Comparison of ENCODE assay signal across 8 cellular contexts in genomic region chr17:75087558-75088453, GRCh38. TPM values are rescaled to one million over a fixed set of nuclear protein-coding genes. Genes with fewer than 3 reads are reported as not detected.
A peak's percentile ranks its signal among the peaks of the same experiment; 100 is the strongest.
DNase-seq lines count a peak whose midpoint lies in the region; ATAC-seq and TF ChIP-seq lines count a peak whose summit lies in the region.

Gene SLC16A5, plus strand, starts transcription at chr17:75087954. Its CDS starts 5,683 bp downstream, at chr17:75093637.

- H3K9ac ChIP-seq in neural progenitor cell: peak within 1 kb of the TSS; percentile 11

- peak within 1 kb of the TSS; percentile 73 for H3K4me2 ChIP-seq in neural progenitor cell

- peak within 1 kb of the TSS; percentile 77 for H3K4me3 Mint-ChIP-seq in activated naive CD4-positive, alpha-beta T cell treated with anti-CD3 and anti-CD28 coated beads, Interleukin-2, amount 10 ng/mL, durations not matched to agents 7 days and 5 days
- peak within 1 kb of the TSS; percentile 63 for H3K4me3 Mint-ChIP-seq in neural progenitor cell

- H3K36me3 ChIP-seq in BJ (ENCODE audit: control insufficient read depth, insufficient read depth, low read length) (no peaks in the 10 kb centered on the region), neural progenitor cell (no peaks in the 10 kb centered on the region)

- peaks cover under 1% of the 10 kb centered on the region for H3K27me3 Mint-ChIP-seq in activated naive CD4-positive, alpha-beta T cell treated with anti-CD3 and anti-CD28 coated beads, Interleukin-2, amount 10 ng/mL, durations not matched to agents 7 days and 5 days
- peaks cover 10% of the 10 kb centered on the region for H3K27me3 Mint-ChIP-seq in neural progenitor cell (ENCODE audit: insufficient read depth, low read depth)

- DNase-seq in BJ (ENCODE audit: low read depth): peak; percentile 72
- DNase-seq in NOMO-1 treated with DMSO at 0.1 percent for 48 hours (lab: John Stamatoyannopoulos, UW; ENCODE audit: unreplicated experiment): peak; percentile 78
- peak; percentile 76 for DNase-seq in activated naive CD4-positive, alpha-beta T cell treated with anti-CD3 and anti-CD28 coated beads, Interleukin-2, amount 10 ng/mL, durations not matched to agents 7 days and 5 days
- peak; percentile 94 for DNase-seq in foreskin melanocyte
- DNase-seq in neural progenitor cell (ENCODE audit: low spot score): peak; percentile 92
- no peak for DNase-seq in DMS79 (lab: John Stamatoyannopoulos, UW)
- no peak for DNase-seq in NCI-H446 (lab: John Stamatoyannopoulos, UW)

- H3K79me2 ChIP-seq in neural progenitor cell (ENCODE audit: low read depth): no peaks in the 10 kb centered on the region

- no peaks in the 10 kb centered on the region for H3K9me3 Mint-ChIP-seq in activated naive CD4-positive, alpha-beta T cell treated with anti-CD3 and anti-CD28 coated beads, Interleukin-2, amount 10 ng/mL, durations not matched to agents 7 days and 5 days
- H3K9me3 Mint-ChIP-seq in neural progenitor cell: no peaks in the 10 kb centered on the region

- H3K4me1 ChIP-seq in neural progenitor cell: peaks cover 20% of the 10 kb centered on the region

- H3K27ac Mint-ChIP-seq in activated naive CD4-positive, alpha-beta T cell treated with anti-CD3 and anti-CD28 coated beads, Interleukin-2, amount 10 ng/mL, durations not matched to agents 7 days and 5 days: peak within 1 kb of the TSS; percentile 81
- no peak within 1 kb of the TSS for H3K27ac Mint-ChIP-seq in neural progenitor cell

- H3K4me3 ChIP-seq in BJ (ENCODE audit: low read depth, low read length) (peak within 1 kb of the TSS; percentile 69), neural progenitor cell (peak within 1 kb of the TSS; percentile 62)

- H4K20me1 ChIP-seq in neural progenitor cell (ENCODE audit: low read depth): no peaks in the 10 kb centered on the region

- POLR2A ChIA-PET in BJ (lab: Charles Lee): interaction anchor here (0.5 to 1.3 kb wide), 5 partner anchors 9 to 114 kb away, joined by 3 to 8 read pairs (median 5); no protein-coding TSS in a partner anchor

- H3K9me3 ChIP-seq in neural progenitor cell (ENCODE audit: low read depth): no peaks in the 10 kb centered on the region

- H3K36me3 Mint-ChIP-seq in activated naive CD4-positive, alpha-beta T cell treated with anti-CD3 and anti-CD28 coated beads, Interleukin-2, amount 10 ng/mL, durations not matched to agents 7 days and 5 days: no peaks in the 10 kb centered on the region
- no peaks in the 10 kb centered on the region for H3K36me3 Mint-ChIP-seq in neural progenitor cell

- peak; percentile 54 for ATAC-seq in GM19467 (IDR thresholded peaks at IDR 0.05; ENCODE audit: unreplicated experiment)

- H3K27ac ChIP-seq in neural progenitor cell: no peak within 1 kb of the TSS

- no peak for TF ChIP-seq CTCF in BJ (IDR thresholded peaks at IDR 0.05; ENCODE audit: insufficient read depth, low read depth, low read length)
- TF ChIP-seq CTCF in neural progenitor cell (IDR thresholded peaks at IDR 0.05): no peak

- H2AFZ ChIP-seq in neural progenitor cell (replicated peaks): peak within 1 kb of the TSS; percentile 99

- H3F3A ChIP-seq in neural progenitor cell (ENCODE audit: low read depth): peaks cover 21% of the 10 kb centered on the region

- H3K4me1 Mint-ChIP-seq in activated naive CD4-positive, alpha-beta T cell treated with anti-CD3 and anti-CD28 coated beads, Interleukin-2, amount 10 ng/mL, durations not matched to agents 7 days and 5 days: peaks cover 54% of the 10 kb centered on the region
- peaks cover 59% of the 10 kb centered on the region for H3K4me1 Mint-ChIP-seq in neural progenitor cell

- CTCF ChIA-PET in BJ (lab: Yijun Ruan, JAX): interaction anchor here (0.5 to 1.4 kb wide), 10 partner anchors 10 to 114 kb away, joined by 3 to 7 read pairs (median 4); partner anchors contain the start of gene NT5C
- CTCF ChIA-PET in activated naive CD4-positive, alpha-beta T cell treated with anti-CD3 and anti-CD28 coated beads, Interleukin-2, amount 10 ng/mL, durations not matched to agents 7 days and 5 days (lab: Charles Lee): interaction anchor here (0.5 to 2.5 kb wide), 6 partner anchors 18 to 126 kb away, joined by 3 to 10 read pairs (median 4); no protein-coding TSS in a partner anchor

- no peaks in the 10 kb centered on the region for H3K27me3 ChIP-seq in BJ (ENCODE audit: control insufficient read depth, insufficient read depth, low read length)
- H3K27me3 ChIP-seq in neural progenitor cell: no peaks in the 10 kb centered on the region

RNA-seq across cellular contexts. Expression of gene SLC16A5, which starts in this region (rescaled TPM):
- 8.7 and 18.3 TPM in 2 replicates for polyA plus RNA-seq in BJ (2011; rRNA removed)
- 12.5 and 12.8 TPM in 2 replicates for polyA minus RNA-seq in BJ (2011; rRNA and poly(A)+ RNA removed)
- total RNA-seq in neural progenitor cell (ENCODE audit: low replicate concordance): 3.4 and 19.9 TPM in 2 replicates

Comparison
In these comparisons a context has a peak if more than half of its experiments do, and no peak if none do; other contexts are left out.
1. DNase-seq: peak in BJ (single experiment), NOMO-1 treated with DMSO at 0.1 percent for 48 hours (single experiment), activated naive CD4-positive, alpha-beta T cell treated with anti-CD3 and anti-CD28 coated beads, Interleukin-2, amount 10 ng/mL, durations not matched to agents 7 days and 5 days (single experiment), foreskin melanocyte (single experiment) and neural progenitor cell (single experiment); none in DMS79 (single experiment) and NCI-H446 (0 of 2).